ENCODE assay signal across 14 cellular contexts in genomic region chr2:101435011-101435862, GRCh38. TPM values are rescaled to one million over a fixed set of nuclear protein-coding genes. Genes with fewer than 3 reads are reported as not detected.
DNase-seq lines count a peak whose midpoint lies in the region; ATAC-seq, FAIRE-seq and TF ChIP-seq lines count a peak whose summit lies in the region.
"Had no signal": no experiment of that assay in that cellular context is flagged by ENCODE, and none has a peak within 500 bp of the region (broad histone marks: within the 10 kb centered on the region; RNA-seq: fewer than 3 reads in every experiment).

No MANE protein-coding gene starts in this region.

- H2BK12ac ChIP-seq in trophoblast cell (ENCODE audit: low read length): no peak overlapping the region

- no peaks in the 10 kb centered on the region for H3K4me1 ChIP-seq in trophoblast cell (ENCODE audit: control insufficient read depth in 1 of 2, insufficient read depth in 2 of 2, low read length in 2 of 2)

- DNase-seq in GM04504 (ENCODE audit: low read depth) (peak; percentile 10), WTC11 (ENCODE audit: low spot score) (peak; percentile 67), fibroblast of villous mesenchyme (ENCODE audit: low read depth) (peak; percentile 70), trophoblast cell (no peak), kidney tubule cell (ENCODE audit: low spot score) (no peak), RCC 7860 (ENCODE audit: low spot score) (no peak), mucosa of gallbladder (ENCODE audit: low spot score) (no peak)
- DNase-seq in activated naive CD4-positive, alpha-beta T cell treated with anti-CD3 and anti-CD28 coated beads, Interleukin-2, amount 10 ng/mL, durations not matched to agents 7 days and 5 days: no peak
- DNase-seq: caudate nucleus, NCI-H1105 treated with DMSO at 0.1 percent for 48 hours, T-helper 9 cell had no signal

- H3K9ac ChIP-seq in trophoblast cell (ENCODE audit: low read length): no peak overlapping the region

- H3K4me3 ChIP-seq in fibroblast of villous mesenchyme (ENCODE audit: low read depth, low read length): no peak overlapping the region
- no peak overlapping the region for H3K4me3 ChIP-seq in trophoblast cell (ENCODE audit: low read depth, low read length)

- H3K79me2 ChIP-seq in trophoblast cell (ENCODE audit: control insufficient read depth, insufficient read depth, low read length, poor library complexity): no peaks in the 10 kb centered on the region

- H3K18ac ChIP-seq in trophoblast cell (ENCODE audit: low read length): no peak overlapping the region

- peak overlapping the region; percentile 37 for H3K4me2 ChIP-seq in trophoblast cell (ENCODE audit: low read length)

- no peaks in the 10 kb centered on the region for H3K9me3 ChIP-seq in trophoblast cell (ENCODE audit: insufficient read depth, low read depth, low read length)

- H3K23ac ChIP-seq in trophoblast cell (ENCODE audit: low read length): no peak overlapping the region

- CTCF ChIA-PET in WTC11 (lab: Charles Lee): interaction anchor here (1.0 to 1.8 kb wide), 4 partner anchors 16 to 291 kb away, joined by 3 to 7 read pairs (median 4); no protein-coding TSS in a partner anchor
- CTCF ChIA-PET in activated naive CD4-positive, alpha-beta T cell treated with anti-CD3 and anti-CD28 coated beads, Interleukin-2, amount 10 ng/mL, durations not matched to agents 7 days and 5 days (lab: Charles Lee): interaction anchor here (1.2 kb wide), 1 partner anchor 448 kb away, joined by 3 read pairs; no protein-coding TSS in a partner anchor

- H3K27ac Mint-ChIP-seq in WTC11: no peak overlapping the region; the same call in 1 of the 2 replicates
- H3K27ac Mint-ChIP-seq in activated naive CD4-positive, alpha-beta T cell treated with anti-CD3 and anti-CD28 coated beads, Interleukin-2, amount 10 ng/mL, durations not matched to agents 7 days and 5 days: no peak overlapping the region
- H3K27ac Mint-ChIP-seq: natural killer cell treated with Interleukin-12 subunit alpha and Interleukin-12 subunit beta and Interleukin-15 and Interleukin-18, amount 100 ng/mL, for 72 hours had no signal

- no peak overlapping the region for H3K4ac ChIP-seq in trophoblast cell (ENCODE audit: low read depth, low read length)

- TF ChIP-seq CTCF in WTC11 (IDR thresholded peaks at IDR 0.05) (no peak), fibroblast of villous mesenchyme (IDR thresholded peaks at IDR 0.05; ENCODE audit: insufficient read depth, low read depth, low read length) (no peak)

- no peak overlapping the region for H2BK5ac ChIP-seq in trophoblast cell (ENCODE audit: low read depth, low read length, poor library complexity)

- H3K4me1 Mint-ChIP-seq in WTC11: peaks cover 16% of the 10 kb centered on the region
- no peaks in the 10 kb centered on the region for H3K4me1 Mint-ChIP-seq in activated naive CD4-positive, alpha-beta T cell treated with anti-CD3 and anti-CD28 coated beads, Interleukin-2, amount 10 ng/mL, durations not matched to agents 7 days and 5 days

- no peak overlapping the region for H4K91ac ChIP-seq in trophoblast cell (ENCODE audit: low read depth, low read length)

- WGBS in trophoblast cell (ENCODE audit: extremely low coverage, insufficient coverage, insufficient read length): no CpG with 5 or more reads among the region's 24 CpGs

- H4K8ac ChIP-seq in trophoblast cell (ENCODE audit: low read depth, low read length): no peak overlapping the region

- peak overlapping the region; percentile 50 for H3K4me3 Mint-ChIP-seq in WTC11
- H3K4me3 Mint-ChIP-seq in activated naive CD4-positive, alpha-beta T cell treated with anti-CD3 and anti-CD28 coated beads, Interleukin-2, amount 10 ng/mL, durations not matched to agents 7 days and 5 days: no peak overlapping the region
- H3K4me3 Mint-ChIP-seq: natural killer cell treated with Interleukin-12 subunit alpha and Interleukin-12 subunit beta and Interleukin-15 and Interleukin-18, amount 100 ng/mL, for 72 hours had no signal

- H3K36me3 Mint-ChIP-seq in WTC11: no peaks in the 10 kb centered on the region
- H3K36me3 Mint-ChIP-seq in activated naive CD4-positive, alpha-beta T cell treated with anti-CD3 and anti-CD28 coated beads, Interleukin-2, amount 10 ng/mL, durations not matched to agents 7 days and 5 days: no peaks in the 10 kb centered on the region
- H3K36me3 Mint-ChIP-seq: natural killer cell treated with Interleukin-12 subunit alpha and Interleukin-12 subunit beta and Interleukin-15 and Interleukin-18, amount 100 ng/mL, for 72 hours had no signal

- POLR2A ChIA-PET in WTC11 (lab: Charles Lee): no interaction called here

- no peaks in the 10 kb centered on the region for H3K79me1 ChIP-seq in trophoblast cell (ENCODE audit: low read length)

- no peak overlapping the region for H2AK5ac ChIP-seq in trophoblast cell (ENCODE audit: low read length)

- ATAC-seq in WTC11: peak; percentile 94
- ATAC-seq: natural killer cell treated with Interleukin-12 subunit alpha and Interleukin-12 subunit beta and Interleukin-15 and Interleukin-18, amount 100 ng/mL, for 72 hours had no signal

- no peaks in the 10 kb centered on the region for H3K9me3 Mint-ChIP-seq in WTC11
- no peaks in the 10 kb centered on the region for H3K9me3 Mint-ChIP-seq in activated naive CD4-positive, alpha-beta T cell treated with anti-CD3 and anti-CD28 coated beads, Interleukin-2, amount 10 ng/mL, durations not matched to agents 7 days and 5 days
- H3K9me3 Mint-ChIP-seq: natural killer cell treated with Interleukin-12 subunit alpha and Interleukin-12 subunit beta and Interleukin-15 and Interleukin-18, amount 100 ng/mL, for 72 hours had no signal

- H3K27me3 Mint-ChIP-seq in WTC11 (ENCODE audit: low read depth): peaks cover 3% of the 10 kb centered on the region; the same call in 1 of the 2 replicates
- peaks cover 12% of the 10 kb centered on the region for H3K27me3 Mint-ChIP-seq in activated naive CD4-positive, alpha-beta T cell treated with anti-CD3 and anti-CD28 coated beads, Interleukin-2, amount 10 ng/mL, durations not matched to agents 7 days and 5 days

- no peak for FAIRE-seq in RCC 7860 (lab: Jason Lieb, UNC)
- FAIRE-seq: GM18507 had no signal

- H3K36me3 ChIP-seq in trophoblast cell (ENCODE audit: control insufficient read depth in 1 of 2, insufficient read depth in 2 of 2, low read length in 2 of 2): no peaks in the 10 kb centered on the region

- no peaks in the 10 kb centered on the region for H3K27me3 ChIP-seq in trophoblast cell (ENCODE audit: insufficient read depth, low read length)

- no peak overlapping the region for H3K14ac ChIP-seq in trophoblast cell (ENCODE audit: low read length)

- no peak overlapping the region for H3K27ac ChIP-seq in trophoblast cell (ENCODE audit: low read depth, low read length)

- peak overlapping the region; percentile 43 for H2AFZ ChIP-seq in trophoblast cell (ENCODE audit: insufficient read depth, low read length, poor library complexity)

- H2BK120ac ChIP-seq in trophoblast cell (ENCODE audit: insufficient read depth, low read length, poor library complexity): no peak overlapping the region

- H4K12ac ChIP-seq in trophoblast cell (ENCODE audit: low read depth, low read length): peak overlapping the region; percentile 46

TF ChIP-seq in WTC11, 78 proteins besides CTCF, POLR2A, EP300 and RAD21 (continues in another document):
- TF ChIP-seq IRF1 (CRISPR knock-in tag; IDR thresholded peaks at IDR 0.05): no peak
- no peak for TF ChIP-seq CREM (CRISPR knock-in tag; IDR thresholded peaks at IDR 0.05)
- no peak for TF ChIP-seq ATF2 (CRISPR knock-in tag; IDR thresholded peaks at IDR 0.05; ENCODE audit: borderline replicate concordance, low read depth)
- TF ChIP-seq NR2C2 (CRISPR knock-in tag; IDR thresholded peaks at IDR 0.05): no peak
- no peak for TF ChIP-seq ZNF281 (CRISPR knock-in tag; IDR thresholded peaks at IDR 0.05)

RNA-seq across cellular contexts. Expression of gene RFX8, which starts 39.7 kb away (rescaled TPM):
- total RNA-seq in WTC11 (2021): 0.16 to 0.28 TPM (median 0.21 TPM) in 3 replicates
- 0.97 and 1.7 TPM in 2 replicates for total RNA-seq in fibroblast of villous mesenchyme
- 0.01 and 0.03 TPM in 2 replicates for polyA plus RNA-seq in trophoblast cell (2013)
- total RNA-seq in mucosa of gallbladder: 0.29 TPM
- total RNA-seq: ureter had no signal

RNA-seq across cellular contexts. Expression of gene CREG2, which starts 47.9 kb away (rescaled TPM):
- total RNA-seq in WTC11 (2021) (1.1 to 1.7 TPM (median 1.6 TPM) in 3 replicates), fibroblast of villous mesenchyme (not detected in 2 replicates), mucosa of gallbladder (0.26 TPM)
- polyA plus RNA-seq in trophoblast cell (2013): 0.22 TPM in 2 replicates
- total RNA-seq: natural killer cell treated with Interleukin-12 subunit alpha and Interleukin-12 subunit beta and Interleukin-15 and Interleukin-18, amount 100 ng/mL, for 72 hours had no signal

Comparison
In these comparisons a context has a peak if more than half of its experiments do, and no peak if none do; other contexts are left out.
1. DNase-seq: peak in GM04504 (single experiment), WTC11 (single experiment) and fibroblast of villous mesenchyme (single experiment); none in trophoblast cell (0 of 2), activated naive CD4-positive, alpha-beta T cell treated with anti-CD3 and anti-CD28 coated beads, Interleukin-2, amount 10 ng/mL, durations not matched to agents 7 days and 5 days (single experiment), kidney tubule cell (single experiment), RCC 7860 (single experiment) and mucosa of gallbladder (single experiment).